Comparison of ENCODE assay signal across 1 cellular context in genomic region chr5:159207222-159207615, GRCh38.
TF ChIP-seq lines count a peak whose summit lies in the region.

No MANE protein-coding gene starts in this region.

TF ChIP-seq in GM23338, 12 proteins besides CTCF, POLR2A, EP300 and RAD21 (continued from another document):
- no peak for TF ChIP-seq ZNF462 (CRISPR knock-in tag; IDR thresholded peaks at IDR 0.05)
- no peak for TF ChIP-seq CREB1 (CRISPR knock-in tag; IDR thresholded peaks at IDR 0.05; ENCODE audit: low read depth)
- TF ChIP-seq POLR2AphosphoS5 (IDR thresholded peaks at IDR 0.05; ENCODE audit: low read depth), result no peak
- no peak for TF ChIP-seq STAT1 (IDR thresholded peaks at IDR 0.05; ENCODE audit: unreplicated experiment)
